ENCODE assay signal across 1 cellular context in the genomic region with DNA sequence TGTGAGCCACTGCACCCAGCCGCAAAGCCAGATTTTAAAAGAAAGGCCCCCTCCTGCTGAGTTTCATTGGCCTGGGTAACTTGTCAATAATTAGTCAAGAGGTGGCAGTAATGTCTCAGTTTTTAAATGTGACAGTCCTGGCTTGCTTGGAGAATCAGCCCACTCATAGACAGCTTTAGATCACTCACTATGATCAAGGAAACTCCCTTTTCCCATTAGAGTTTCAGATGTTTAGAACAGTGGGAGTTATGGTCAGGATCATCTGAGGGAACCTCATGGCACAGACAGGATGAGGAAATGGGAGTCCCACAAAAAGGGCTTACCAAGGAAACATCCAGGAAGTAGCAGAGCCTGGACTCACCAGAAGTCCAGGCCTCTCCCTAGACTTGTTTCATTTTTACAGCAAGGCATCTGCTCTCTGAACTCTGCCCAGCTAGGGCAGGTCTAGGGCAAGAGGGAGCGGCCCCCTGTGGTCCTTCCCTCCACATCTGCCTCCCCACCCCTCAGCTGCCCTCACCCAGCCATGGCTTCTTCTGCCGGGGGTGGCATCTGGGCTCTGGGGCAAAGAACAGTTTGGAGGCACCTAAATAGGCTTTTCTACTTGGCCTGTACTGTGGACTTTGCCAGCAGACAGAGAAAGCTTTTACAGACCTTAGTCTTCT.
TF ChIP-seq lines count a peak whose summit lies in the region.

No MANE protein-coding gene starts in this region.

TF ChIP-seq in HepG2, 621 proteins besides CTCF, POLR2A, EP300 and RAD21 (continued from another document and continues in another):
- TF ChIP-seq, protein P1, sequence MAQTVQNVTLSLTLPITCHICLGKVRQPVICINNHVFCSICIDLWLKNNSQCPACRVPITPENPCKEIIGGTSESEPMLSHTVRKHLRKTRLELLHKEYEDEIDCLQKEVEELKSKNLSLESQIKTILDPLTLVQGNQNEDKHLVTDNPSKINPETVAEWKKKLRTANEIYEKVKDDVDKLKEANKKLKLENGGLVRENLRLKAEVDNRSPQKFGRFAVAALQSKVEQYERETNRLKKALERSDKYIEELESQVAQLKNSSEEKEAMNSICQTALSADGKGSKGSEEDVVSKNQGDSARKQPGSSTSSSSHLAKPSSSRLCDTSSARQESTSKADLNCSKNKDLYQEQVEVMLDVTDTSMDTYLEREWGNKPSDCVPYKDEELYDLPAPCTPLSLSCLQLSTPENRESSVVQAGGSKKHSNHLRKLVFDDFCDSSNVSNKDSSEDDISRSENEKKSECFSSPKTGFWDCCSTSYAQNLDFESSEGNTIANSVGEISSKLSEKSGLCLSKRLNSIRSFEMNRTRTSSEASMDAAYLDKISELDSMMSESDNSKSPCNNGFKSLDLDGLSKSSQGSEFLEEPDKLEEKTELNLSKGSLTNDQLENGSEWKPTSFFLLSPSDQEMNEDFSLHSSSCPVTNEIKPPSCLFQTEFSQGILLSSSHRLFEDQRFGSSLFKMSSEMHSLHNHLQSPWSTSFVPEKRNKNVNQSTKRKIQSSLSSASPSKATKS (CRISPR knock-in tag; IDR thresholded peaks at IDR 0.05): no peak
- TF ChIP-seq ZSCAN31 (CRISPR knock-in tag; IDR thresholded peaks at IDR 0.05; ENCODE audit: low read depth) (peak; percentile 51; the same call in 1 of the 2 replicates), CBX2 (IDR thresholded peaks at IDR 0.05; ENCODE audit: low read depth, low read length) (no peak), CBX2 (CRISPR knock-in tag; IDR thresholded peaks at IDR 0.05; ENCODE audit: low read depth) (no peak), SP1 (IDR thresholded peaks at IDR 0.05) (no peak), SP1 (CRISPR knock-in tag; IDR thresholded peaks at IDR 0.05) (no peak), ZNF572 (CRISPR knock-in tag; IDR thresholded peaks at IDR 0.05) (no peak), ELF1 (CRISPR knock-in tag; IDR thresholded peaks at IDR 0.05) (peak; percentile 80), ZNF792 (CRISPR knock-in tag; IDR thresholded peaks at IDR 0.05) (no peak), ZNF343 (CRISPR knock-in tag; IDR thresholded peaks at IDR 0.05) (no peak), ZNF713 (CRISPR knock-in tag; IDR thresholded peaks at IDR 0.05) (no peak), ZNF879 (CRISPR knock-in tag; IDR thresholded peaks at IDR 0.05) (no peak), ZEB1 (IDR thresholded peaks at IDR 0.05; ENCODE audit: insufficient replicate concordance, low read depth) (no peak), ZNF143 (CRISPR knock-in tag; IDR thresholded peaks at IDR 0.05) (no peak), SNAPC2 (CRISPR knock-in tag; IDR thresholded peaks at IDR 0.05) (no peak), POLR2AphosphoS5 (IDR thresholded peaks at IDR 0.05; ENCODE audit: low read depth, low read length) (no peak), POLR2G (IDR thresholded peaks at IDR 0.05; ENCODE audit: low read depth, low read length) (no peak), ZFP41 (CRISPR knock-in tag; IDR thresholded peaks at IDR 0.05; ENCODE audit: borderline replicate concordance) (no peak), RORA (CRISPR knock-in tag; IDR thresholded peaks at IDR 0.05) (no peak), ZNF563 (CRISPR knock-in tag; IDR thresholded peaks at IDR 0.05) (no peak), DR1 (CRISPR knock-in tag; IDR thresholded peaks at IDR 0.05) (no peak), ZNF468 (CRISPR knock-in tag; IDR thresholded peaks at IDR 0.05) (no peak), ZNF33B (CRISPR knock-in tag; IDR thresholded peaks at IDR 0.05) (no peak), ZFP62 (CRISPR knock-in tag; IDR thresholded peaks at IDR 0.05) (no peak), NFKBIZ (CRISPR knock-in tag; IDR thresholded peaks at IDR 0.05) (no peak), ZNF17 (CRISPR knock-in tag; IDR thresholded peaks at IDR 0.05) (no peak), ZNF749 (CRISPR knock-in tag; IDR thresholded peaks at IDR 0.05; ENCODE audit: borderline replicate concordance) (no peak), PPARG (CRISPR knock-in tag; conservative IDR thresholded peaks at IDR 0.05) (no peak), ZNF383 (CRISPR knock-in tag; IDR thresholded peaks at IDR 0.05; ENCODE audit: borderline replicate concordance) (no peak), CHD2 (IDR thresholded peaks at IDR 0.05; ENCODE audit: low read depth, low read length) (no peak), ZNF777 (CRISPR knock-in tag; IDR thresholded peaks at IDR 0.05) (no peak), KDM2A (CRISPR knock-in tag; IDR thresholded peaks at IDR 0.05; ENCODE audit: borderline replicate concordance, low read depth) (no peak), ZNF337 (CRISPR knock-in tag; IDR thresholded peaks at IDR 0.05; ENCODE audit: borderline replicate concordance, low read depth) (no peak)
- TF ChIP-seq, protein P2, sequence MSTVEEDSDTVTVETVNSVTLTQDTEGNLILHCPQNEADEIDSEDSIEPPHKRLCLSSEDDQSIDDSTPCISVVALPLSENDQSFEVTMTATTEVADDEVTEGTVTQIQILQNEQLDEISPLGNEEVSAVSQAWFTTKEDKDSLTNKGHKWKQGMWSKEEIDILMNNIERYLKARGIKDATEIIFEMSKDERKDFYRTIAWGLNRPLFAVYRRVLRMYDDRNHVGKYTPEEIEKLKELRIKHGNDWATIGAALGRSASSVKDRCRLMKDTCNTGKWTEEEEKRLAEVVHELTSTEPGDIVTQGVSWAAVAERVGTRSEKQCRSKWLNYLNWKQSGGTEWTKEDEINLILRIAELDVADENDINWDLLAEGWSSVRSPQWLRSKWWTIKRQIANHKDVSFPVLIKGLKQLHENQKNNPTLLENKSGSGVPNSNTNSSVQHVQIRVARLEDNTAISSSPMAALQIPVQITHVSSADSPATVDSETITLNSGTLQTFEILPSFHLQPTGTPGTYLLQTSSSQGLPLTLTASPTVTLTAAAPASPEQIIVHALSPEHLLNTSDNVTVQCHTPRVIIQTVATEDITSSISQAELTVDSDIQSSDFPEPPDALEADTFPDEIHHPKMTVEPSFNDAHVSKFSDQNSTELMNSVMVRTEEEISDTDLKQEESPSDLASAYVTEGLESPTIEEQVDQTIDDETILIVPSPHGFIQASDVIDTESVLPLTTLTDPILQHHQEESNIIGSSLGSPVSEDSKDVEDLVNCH (CRISPR knock-in tag; IDR thresholded peaks at IDR 0.05): 0 out of 2 replicates have a peak, but pooled peaks have one; percentile 51
- TF ChIP-seq, protein P3, sequence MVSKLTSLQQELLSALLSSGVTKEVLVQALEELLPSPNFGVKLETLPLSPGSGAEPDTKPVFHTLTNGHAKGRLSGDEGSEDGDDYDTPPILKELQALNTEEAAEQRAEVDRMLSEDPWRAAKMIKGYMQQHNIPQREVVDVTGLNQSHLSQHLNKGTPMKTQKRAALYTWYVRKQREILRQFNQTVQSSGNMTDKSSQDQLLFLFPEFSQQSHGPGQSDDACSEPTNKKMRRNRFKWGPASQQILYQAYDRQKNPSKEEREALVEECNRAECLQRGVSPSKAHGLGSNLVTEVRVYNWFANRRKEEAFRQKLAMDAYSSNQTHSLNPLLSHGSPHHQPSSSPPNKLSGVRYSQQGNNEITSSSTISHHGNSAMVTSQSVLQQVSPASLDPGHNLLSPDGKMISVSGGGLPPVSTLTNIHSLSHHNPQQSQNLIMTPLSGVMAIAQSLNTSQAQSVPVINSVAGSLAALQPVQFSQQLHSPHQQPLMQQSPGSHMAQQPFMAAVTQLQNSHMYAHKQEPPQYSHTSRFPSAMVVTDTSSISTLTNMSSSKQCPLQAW (CRISPR knock-in tag; IDR thresholded peaks at IDR 0.05): peak; percentile 51; the same call in 1 of the 2 replicates
- TF ChIP-seq, protein P4, sequence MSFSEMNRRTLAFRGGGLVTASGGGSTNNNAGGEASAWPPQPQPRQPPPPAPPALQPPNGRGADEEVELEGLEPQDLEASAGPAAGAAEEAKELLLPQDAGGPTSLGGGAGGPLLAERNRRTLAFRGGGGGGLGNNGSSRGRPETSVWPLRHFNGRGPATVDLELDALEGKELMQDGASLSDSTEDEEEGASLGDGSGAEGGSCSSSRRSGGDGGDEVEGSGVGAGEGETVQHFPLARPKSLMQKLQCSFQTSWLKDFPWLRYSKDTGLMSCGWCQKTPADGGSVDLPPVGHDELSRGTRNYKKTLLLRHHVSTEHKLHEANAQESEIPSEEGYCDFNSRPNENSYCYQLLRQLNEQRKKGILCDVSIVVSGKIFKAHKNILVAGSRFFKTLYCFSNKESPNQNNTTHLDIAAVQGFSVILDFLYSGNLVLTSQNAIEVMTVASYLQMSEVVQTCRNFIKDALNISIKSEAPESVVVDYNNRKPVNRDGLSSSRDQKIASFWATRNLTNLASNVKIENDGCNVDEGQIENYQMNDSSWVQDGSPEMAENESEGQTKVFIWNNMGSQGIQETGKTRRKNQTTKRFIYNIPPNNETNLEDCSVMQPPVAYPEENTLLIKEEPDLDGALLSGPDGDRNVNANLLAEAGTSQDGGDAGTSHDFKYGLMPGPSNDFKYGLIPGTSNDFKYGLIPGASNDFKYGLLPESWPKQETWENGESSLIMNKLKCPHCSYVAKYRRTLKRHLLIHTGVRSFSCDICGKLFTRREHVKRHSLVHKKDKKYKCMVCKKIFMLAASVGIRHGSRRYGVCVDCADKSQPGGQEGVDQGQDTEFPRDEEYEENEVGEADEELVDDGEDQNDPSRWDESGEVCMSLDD (CRISPR knock-in tag; IDR thresholded peaks at IDR 0.05; ENCODE audit: borderline replicate concordance): no peak
- TF ChIP-seq, protein P5, sequence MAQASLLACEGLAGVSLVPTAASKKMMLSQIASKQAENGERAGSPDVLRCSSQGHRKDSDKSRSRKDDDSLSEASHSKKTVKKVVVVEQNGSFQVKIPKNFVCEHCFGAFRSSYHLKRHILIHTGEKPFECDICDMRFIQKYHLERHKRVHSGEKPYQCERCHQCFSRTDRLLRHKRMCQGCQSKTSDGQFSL (CRISPR knock-in tag; IDR thresholded peaks at IDR 0.05): no peak
- TF ChIP-seq, protein P6, sequence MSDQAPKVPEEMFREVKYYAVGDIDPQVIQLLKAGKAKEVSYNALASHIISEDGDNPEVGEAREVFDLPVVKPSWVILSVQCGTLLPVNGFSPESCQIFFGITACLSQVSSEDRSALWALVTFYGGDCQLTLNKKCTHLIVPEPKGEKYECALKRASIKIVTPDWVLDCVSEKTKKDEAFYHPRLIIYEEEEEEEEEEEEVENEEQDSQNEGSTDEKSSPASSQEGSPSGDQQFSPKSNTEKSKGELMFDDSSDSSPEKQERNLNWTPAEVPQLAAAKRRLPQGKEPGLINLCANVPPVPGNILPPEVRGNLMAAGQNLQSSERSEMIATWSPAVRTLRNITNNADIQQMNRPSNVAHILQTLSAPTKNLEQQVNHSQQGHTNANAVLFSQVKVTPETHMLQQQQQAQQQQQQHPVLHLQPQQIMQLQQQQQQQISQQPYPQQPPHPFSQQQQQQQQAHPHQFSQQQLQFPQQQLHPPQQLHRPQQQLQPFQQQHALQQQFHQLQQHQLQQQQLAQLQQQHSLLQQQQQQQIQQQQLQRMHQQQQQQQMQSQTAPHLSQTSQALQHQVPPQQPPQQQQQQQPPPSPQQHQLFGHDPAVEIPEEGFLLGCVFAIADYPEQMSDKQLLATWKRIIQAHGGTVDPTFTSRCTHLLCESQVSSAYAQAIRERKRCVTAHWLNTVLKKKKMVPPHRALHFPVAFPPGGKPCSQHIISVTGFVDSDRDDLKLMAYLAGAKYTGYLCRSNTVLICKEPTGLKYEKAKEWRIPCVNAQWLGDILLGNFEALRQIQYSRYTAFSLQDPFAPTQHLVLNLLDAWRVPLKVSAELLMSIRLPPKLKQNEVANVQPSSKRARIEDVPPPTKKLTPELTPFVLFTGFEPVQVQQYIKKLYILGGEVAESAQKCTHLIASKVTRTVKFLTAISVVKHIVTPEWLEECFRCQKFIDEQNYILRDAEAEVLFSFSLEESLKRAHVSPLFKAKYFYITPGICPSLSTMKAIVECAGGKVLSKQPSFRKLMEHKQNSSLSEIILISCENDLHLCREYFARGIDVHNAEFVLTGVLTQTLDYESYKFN (CRISPR knock-in tag; conservative IDR thresholded peaks at IDR 0.05): 0 out of 2 replicates have a peak, but pooled peaks have one; percentile 28
- TF ChIP-seq, protein P7, sequence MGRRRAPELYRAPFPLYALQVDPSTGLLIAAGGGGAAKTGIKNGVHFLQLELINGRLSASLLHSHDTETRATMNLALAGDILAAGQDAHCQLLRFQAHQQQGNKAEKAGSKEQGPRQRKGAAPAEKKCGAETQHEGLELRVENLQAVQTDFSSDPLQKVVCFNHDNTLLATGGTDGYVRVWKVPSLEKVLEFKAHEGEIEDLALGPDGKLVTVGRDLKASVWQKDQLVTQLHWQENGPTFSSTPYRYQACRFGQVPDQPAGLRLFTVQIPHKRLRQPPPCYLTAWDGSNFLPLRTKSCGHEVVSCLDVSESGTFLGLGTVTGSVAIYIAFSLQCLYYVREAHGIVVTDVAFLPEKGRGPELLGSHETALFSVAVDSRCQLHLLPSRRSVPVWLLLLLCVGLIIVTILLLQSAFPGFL (CRISPR knock-in tag; IDR thresholded peaks at IDR 0.05): no peak
- TF ChIP-seq, protein P8, sequence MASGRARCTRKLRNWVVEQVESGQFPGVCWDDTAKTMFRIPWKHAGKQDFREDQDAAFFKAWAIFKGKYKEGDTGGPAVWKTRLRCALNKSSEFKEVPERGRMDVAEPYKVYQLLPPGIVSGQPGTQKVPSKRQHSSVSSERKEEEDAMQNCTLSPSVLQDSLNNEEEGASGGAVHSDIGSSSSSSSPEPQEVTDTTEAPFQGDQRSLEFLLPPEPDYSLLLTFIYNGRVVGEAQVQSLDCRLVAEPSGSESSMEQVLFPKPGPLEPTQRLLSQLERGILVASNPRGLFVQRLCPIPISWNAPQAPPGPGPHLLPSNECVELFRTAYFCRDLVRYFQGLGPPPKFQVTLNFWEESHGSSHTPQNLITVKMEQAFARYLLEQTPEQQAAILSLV (CRISPR knock-in tag; IDR thresholded peaks at IDR 0.05; ENCODE audit: borderline replicate concordance): no peak
- TF ChIP-seq, protein P9, sequence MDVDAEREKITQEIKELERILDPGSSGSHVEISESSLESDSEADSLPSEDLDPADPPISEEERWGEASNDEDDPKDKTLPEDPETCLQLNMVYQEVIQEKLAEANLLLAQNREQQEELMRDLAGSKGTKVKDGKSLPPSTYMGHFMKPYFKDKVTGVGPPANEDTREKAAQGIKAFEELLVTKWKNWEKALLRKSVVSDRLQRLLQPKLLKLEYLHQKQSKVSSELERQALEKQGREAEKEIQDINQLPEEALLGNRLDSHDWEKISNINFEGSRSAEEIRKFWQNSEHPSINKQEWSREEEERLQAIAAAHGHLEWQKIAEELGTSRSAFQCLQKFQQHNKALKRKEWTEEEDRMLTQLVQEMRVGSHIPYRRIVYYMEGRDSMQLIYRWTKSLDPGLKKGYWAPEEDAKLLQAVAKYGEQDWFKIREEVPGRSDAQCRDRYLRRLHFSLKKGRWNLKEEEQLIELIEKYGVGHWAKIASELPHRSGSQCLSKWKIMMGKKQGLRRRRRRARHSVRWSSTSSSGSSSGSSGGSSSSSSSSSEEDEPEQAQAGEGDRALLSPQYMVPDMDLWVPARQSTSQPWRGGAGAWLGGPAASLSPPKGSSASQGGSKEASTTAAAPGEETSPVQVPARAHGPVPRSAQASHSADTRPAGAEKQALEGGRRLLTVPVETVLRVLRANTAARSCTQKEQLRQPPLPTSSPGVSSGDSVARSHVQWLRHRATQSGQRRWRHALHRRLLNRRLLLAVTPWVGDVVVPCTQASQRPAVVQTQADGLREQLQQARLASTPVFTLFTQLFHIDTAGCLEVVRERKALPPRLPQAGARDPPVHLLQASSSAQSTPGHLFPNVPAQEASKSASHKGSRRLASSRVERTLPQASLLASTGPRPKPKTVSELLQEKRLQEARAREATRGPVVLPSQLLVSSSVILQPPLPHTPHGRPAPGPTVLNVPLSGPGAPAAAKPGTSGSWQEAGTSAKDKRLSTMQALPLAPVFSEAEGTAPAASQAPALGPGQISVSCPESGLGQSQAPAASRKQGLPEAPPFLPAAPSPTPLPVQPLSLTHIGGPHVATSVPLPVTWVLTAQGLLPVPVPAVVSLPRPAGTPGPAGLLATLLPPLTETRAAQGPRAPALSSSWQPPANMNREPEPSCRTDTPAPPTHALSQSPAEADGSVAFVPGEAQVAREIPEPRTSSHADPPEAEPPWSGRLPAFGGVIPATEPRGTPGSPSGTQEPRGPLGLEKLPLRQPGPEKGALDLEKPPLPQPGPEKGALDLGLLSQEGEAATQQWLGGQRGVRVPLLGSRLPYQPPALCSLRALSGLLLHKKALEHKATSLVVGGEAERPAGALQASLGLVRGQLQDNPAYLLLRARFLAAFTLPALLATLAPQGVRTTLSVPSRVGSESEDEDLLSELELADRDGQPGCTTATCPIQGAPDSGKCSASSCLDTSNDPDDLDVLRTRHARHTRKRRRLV (CRISPR knock-in tag; IDR thresholded peaks at IDR 0.05): no peak
